ENCODE assay signal across 10 cellular contexts in genomic region chr2:23788100-23788499, GRCh38.
DNase-seq lines count a peak whose midpoint lies in the region; ATAC-seq and TF ChIP-seq lines count a peak whose summit lies in the region.
"Had no signal": no experiment of that assay in that cellular context is flagged by ENCODE, and none has a peak within 500 bp of the region (broad histone marks: within the 10 kb centered on the region; RNA-seq: fewer than 3 reads in every experiment).

No MANE protein-coding gene starts in this region.

- no peak overlapping the region for H3K4me2 ChIP-seq in GM23338

- H3K79me2 ChIP-seq in GM23338 (replicated peaks; ENCODE audit: insufficient read depth) = no peaks in the 10 kb centered on the region

- no peaks in the 10 kb centered on the region for H3K9me3 Mint-ChIP-seq in activated naive CD8-positive, alpha-beta T cell treated with anti-CD3 and anti-CD28 coated beads, Interleukin-2, amount 50 U/mL, for 24 hours
- H3K9me3 Mint-ChIP-seq in GM23338 = no peaks in the 10 kb centered on the region

- H3F3A ChIP-seq in GM23338 (replicated peaks; ENCODE audit: low read depth) = no peaks in the 10 kb centered on the region

- peaks cover 24% of the 10 kb centered on the region for H3K36me3 Mint-ChIP-seq in activated naive CD8-positive, alpha-beta T cell treated with anti-CD3 and anti-CD28 coated beads, Interleukin-2, amount 50 U/mL, for 24 hours (ENCODE audit: low read depth)
- no peaks in the 10 kb centered on the region for H3K36me3 Mint-ChIP-seq in GM23338 (ENCODE audit: low read depth)

- no peaks in the 10 kb centered on the region for H3K4me1 ChIP-seq in GM23338 (ENCODE audit: insufficient read depth)

- H3K27ac Mint-ChIP-seq in activated naive CD8-positive, alpha-beta T cell treated with anti-CD3 and anti-CD28 coated beads, Interleukin-2, amount 50 U/mL, for 24 hours = no peak overlapping the region
- no peak overlapping the region for H3K27ac Mint-ChIP-seq in GM23338

- H3K27me3 Mint-ChIP-seq in activated naive CD8-positive, alpha-beta T cell treated with anti-CD3 and anti-CD28 coated beads, Interleukin-2, amount 50 U/mL, for 24 hours = no peaks in the 10 kb centered on the region
- no peaks in the 10 kb centered on the region for H3K27me3 Mint-ChIP-seq in GM23338 (ENCODE audit: insufficient read depth, low read depth, poor library complexity)

- H3K4me1 Mint-ChIP-seq in activated naive CD8-positive, alpha-beta T cell treated with anti-CD3 and anti-CD28 coated beads, Interleukin-2, amount 50 U/mL, for 24 hours = peaks cover 23% of the 10 kb centered on the region
- no peaks in the 10 kb centered on the region for H3K4me1 Mint-ChIP-seq in GM23338

- H3K4me3 ChIP-seq in GM12864 (ENCODE audit: low read depth, low read length) (no peak overlapping the region), GM23338 (no peak overlapping the region)

- DNase-seq in GM12864 (ENCODE audit: low read depth) (peak; percentile 16), GM23338 (ENCODE audit: low spot score) (no peak), amygdala (lab: John Stamatoyannopoulos, UW) (no peak), iPS-NIHi11 (ENCODE audit: low spot score) (no peak), COLO829 (ENCODE audit: low spot score) (no peak)
- no peak for DNase-seq in activated naive CD8-positive, alpha-beta T cell treated with anti-CD3 and anti-CD28 coated beads, Interleukin-2, amount 50 U/mL, for 24 hours
- DNase-seq: activated CD4-positive, alpha-beta T cell treated with anti-CD3 and anti-CD28 coated beads for 1 hour; effector CD4-positive, alpha-beta T cell had no signal

- H4K20me1 ChIP-seq in GM23338 (replicated peaks; ENCODE audit: insufficient read depth) = no peaks in the 10 kb centered on the region

- no peak overlapping the region for H3K4me3 Mint-ChIP-seq in activated naive CD8-positive, alpha-beta T cell treated with anti-CD3 and anti-CD28 coated beads, Interleukin-2, amount 50 U/mL, for 24 hours
- no peak overlapping the region for H3K4me3 Mint-ChIP-seq in GM23338

- no peaks in the 10 kb centered on the region for H3K9me2 ChIP-seq in GM23338 (ENCODE audit: insufficient read depth)

- no peak overlapping the region for H2AFZ ChIP-seq in GM23338

- no peak overlapping the region for H3K27ac ChIP-seq in GM23338 (ENCODE audit: low read depth)

- no peaks in the 10 kb centered on the region for H3K27me3 ChIP-seq in GM23338 (ENCODE audit: insufficient read depth)

- peak; percentile 94 for ATAC-seq in GM19452 (IDR thresholded peaks at IDR 0.05; ENCODE audit: unreplicated experiment)
- peak; percentile 92 for ATAC-seq in HG03432 (IDR thresholded peaks at IDR 0.05; ENCODE audit: unreplicated experiment)
- peak; percentile 68 for ATAC-seq in activated naive CD8-positive, alpha-beta T cell treated with anti-CD3 and anti-CD28 coated beads, Interleukin-2, amount 50 U/mL, for 24 hours
- ATAC-seq in GM23338 = no peak

- TF ChIP-seq CTCF in GM12864 (IDR thresholded peaks at IDR 0.05; ENCODE audit: low read depth, low read length, missing control alignments) (no peak), GM23338 (conservative IDR thresholded peaks at IDR 0.05; ENCODE audit: low read depth in 2 of 2) (no peak)

- no peaks in the 10 kb centered on the region for H3K36me3 ChIP-seq in GM23338 (ENCODE audit: insufficient read depth)

TF ChIP-seq in GM23338, 12 proteins besides CTCF, POLR2A, EP300 and RAD21:
- TF ChIP-seq JUNB (IDR thresholded peaks at IDR 0.05; ENCODE audit: unreplicated experiment) (no peak), ZNF114 (CRISPR knock-in tag; IDR thresholded peaks at IDR 0.05) (no peak)
